ENCODE assay signal across 23 cellular contexts in the genomic region with DNA sequence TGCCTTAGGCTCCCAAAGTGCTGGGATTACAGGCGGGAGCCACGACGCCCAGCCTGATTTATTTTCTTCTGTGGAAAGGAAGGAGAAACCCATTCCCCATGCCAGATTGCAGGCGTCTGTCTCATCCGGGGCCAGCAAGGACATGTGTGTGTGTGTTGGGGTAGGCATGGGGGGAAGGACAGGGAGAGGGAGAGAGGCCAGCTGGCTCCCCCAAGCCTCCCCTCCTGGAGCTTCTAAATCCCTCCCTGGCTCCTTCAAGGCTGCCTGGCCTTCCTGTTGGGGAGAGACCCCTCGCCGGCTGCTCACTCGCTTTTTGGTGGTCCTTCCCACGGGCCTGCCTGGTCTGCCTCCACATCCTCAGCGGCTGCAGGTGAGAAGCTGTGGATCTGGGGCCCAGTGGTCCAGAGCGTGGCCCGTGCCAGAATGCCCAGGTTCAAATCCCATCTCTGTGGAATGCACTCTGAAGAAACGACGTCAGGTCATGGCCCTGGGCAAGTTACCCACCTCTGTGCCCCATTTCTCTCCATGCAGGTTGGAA. TPM values are rescaled to one million over a fixed set of nuclear protein-coding genes. Genes with fewer than 3 reads are reported as not detected.
DNase-seq lines count a peak whose midpoint lies in the region; ATAC-seq and TF ChIP-seq lines count a peak whose summit lies in the region.
"Had no signal": no experiment of that assay in that cellular context is flagged by ENCODE, and none has a peak within 500 bp of the region (broad histone marks: within the 10 kb centered on the region; RNA-seq: fewer than 3 reads in every experiment).

No MANE protein-coding gene starts in this region.

- ATAC-seq in HG02571 (IDR thresholded peaks at IDR 0.05; ENCODE audit: unreplicated experiment): no peak
- ATAC-seq: CD8-positive, alpha-beta T cell; HCT116 had no signal

- H3K9me3 Mint-ChIP-seq in glutamatergic neuron (ENCODE audit: unreplicated experiment): no peaks in the 10 kb centered on the region
- H3K9me3 Mint-ChIP-seq: CD8-positive, alpha-beta T cell had no signal

- no peak overlapping the region for H3K4me3 Mint-ChIP-seq in glutamatergic neuron (ENCODE audit: unreplicated experiment)
- H3K4me3 Mint-ChIP-seq: B cell; CD8-positive, alpha-beta T cell had no signal

- no peaks in the 10 kb centered on the region for H3K27me3 Mint-ChIP-seq in glutamatergic neuron (ENCODE audit: unreplicated experiment)
- H3K27me3 Mint-ChIP-seq: B cell had no signal

- no peaks in the 10 kb centered on the region for H3K36me3 Mint-ChIP-seq in glutamatergic neuron (ENCODE audit: unreplicated experiment)
- H3K36me3 Mint-ChIP-seq: CD8-positive, alpha-beta T cell had no signal

- DNase-seq in NCI-H82 (lab: John Stamatoyannopoulos, UW) (peak; percentile 66), NCI-H82 treated with DMSO at 0.1 percent for 48 hours (lab: John Stamatoyannopoulos, UW; ENCODE audit: unreplicated experiment) (no peak), D341Med (ENCODE audit: low spot score) (peak; percentile 6), glutamatergic neuron (peak; percentile 5), activated gamma-delta T cell treated with Interleukin-2 at 50 U/mL for 16 hours (no peak)
- DNase-seq: Caco-2; CD8-positive, alpha-beta T cell; DMS 273 treated with DMSO at 0.1 percent for 48 hours; DMS79; EL; GF-D8; Kasumi-1; NCI-H1092 treated with DMSO at 0.1 percent for 48 hours; NCI-H1436; NCI-H187 treated with DMSO at 0.1 percent for 48 hours; NCI-H2171 treated with DMSO at 0.1 percent for 48 hours; NCI-H345; NCI-H510A treated with DMSO at 0.1 percent for 48 hours; SIG-M5 had no signal

- H3K4me1 Mint-ChIP-seq in glutamatergic neuron (ENCODE audit: low read depth, unreplicated experiment): no peaks in the 10 kb centered on the region

- no peak for TF ChIP-seq CTCF in glutamatergic neuron (IDR thresholded peaks at IDR 0.05; ENCODE audit: partially characterized antibody, unreplicated experiment)

- H3K27ac Mint-ChIP-seq in glutamatergic neuron (ENCODE audit: unreplicated experiment): no peak overlapping the region
- H3K27ac Mint-ChIP-seq: B cell; CD8-positive, alpha-beta T cell had no signal

RNA-seq across cellular contexts. Expression of a gene that starts 1.3 kb away (rescaled TPM):
- total RNA-seq in glutamatergic neuron (ENCODE audit: unreplicated experiment): 5.8 TPM
- total RNA-seq: B cell had no signal

RNA-seq across cellular contexts. Expression of a gene that starts 18.1 kb away (rescaled TPM):
- not detected for total RNA-seq in glutamatergic neuron (ENCODE audit: unreplicated experiment)
- total RNA-seq: B cell; Caco-2; CD8-positive, alpha-beta T cell; H1 had no signal

RNA-seq across cellular contexts. Expression of a gene that starts 31.5 kb away (rescaled TPM):
- 56.7 TPM for total RNA-seq in glutamatergic neuron (ENCODE audit: unreplicated experiment)

RNA-seq across cellular contexts. Expression of a gene that starts 31.8 kb away (rescaled TPM):
- total RNA-seq in glutamatergic neuron (ENCODE audit: unreplicated experiment): 277 TPM

RNA-seq across cellular contexts. Expression of a gene that starts 38.0 kb away (rescaled TPM):
- 13.5 TPM for total RNA-seq in glutamatergic neuron (ENCODE audit: unreplicated experiment)

Comparison
In these comparisons a context has a peak if more than half of its experiments do, and no peak if none do; other contexts are left out.
1. DNase-seq: peak in NCI-H82 (single experiment), D341Med (single experiment) and glutamatergic neuron (single experiment); none in NCI-H82 treated with DMSO at 0.1 percent for 48 hours (single experiment) and activated gamma-delta T cell treated with Interleukin-2 at 50 U/mL for 16 hours (single experiment).